23 cellular contexts compared by ENCODE assay signal in genomic region chr1:85406081-85406480, GRCh38. TPM values are rescaled to one million over a fixed set of nuclear protein-coding genes. Genes with fewer than 3 reads are reported as not detected.
A peak's percentile ranks its signal among the peaks of the same experiment; 100 is the strongest.
DNase-seq lines count a peak whose midpoint lies in the region.
"Had no signal": no experiment of that assay in that cellular context is flagged by ENCODE, and none has a peak within 500 bp of the region (broad histone marks: within the 10 kb centered on the region; RNA-seq: fewer than 3 reads in every experiment).

No MANE protein-coding gene starts in this region.

- H3K4me3 ChIP-seq in ACC112 (ENCODE audit: low read depth, low read length) (peak overlapping the region; percentile 36), adipocyte (ENCODE audit: low read length) (no peak overlapping the region), skeletal muscle tissue (ENCODE audit: low read length in 3 of 3) (no peak overlapping the region)
- H3K4me3 ChIP-seq: mucosa of descending colon, Peyer's patch, sigmoid colon, vagina had no signal

- no peaks in the 10 kb centered on the region for H3K9me3 ChIP-seq in adipocyte (ENCODE audit: control insufficient read depth, low read length)
- H3K9me3 ChIP-seq in skeletal muscle tissue (ENCODE audit: control insufficient read depth in 3 of 3, low read length in 3 of 3): no peaks in the 10 kb centered on the region
- H3K9me3 ChIP-seq: mucosa of descending colon, Peyer's patch, sigmoid colon, vagina had no signal

- no peak overlapping the region for H2AFZ ChIP-seq in ACC112 (ENCODE audit: low read length, unreplicated experiment)

- peaks cover 41% of the 10 kb centered on the region for H3K4me1 ChIP-seq in ACC112 (ENCODE audit: control insufficient read depth, insufficient read depth, low read length, unreplicated experiment)
- peaks cover 47% of the 10 kb centered on the region for H3K4me1 ChIP-seq in adipocyte (ENCODE audit: control insufficient read depth, insufficient read depth, low read length)
- peaks cover 0 to 18% (median 3%) of the 10 kb centered on the region in 3 donors for H3K4me1 ChIP-seq in skeletal muscle tissue (ENCODE audit: control insufficient read depth in 3 of 3, insufficient read depth in 3 of 3, low read length in 3 of 3)

- DNase-seq in adipocyte (ENCODE audit: low read depth) (peak; percentile 75), fibroblast of peridontal ligament (ENCODE audit: extremely low read depth) (peak; percentile 71), SW 1271 (lab: John Stamatoyannopoulos, UW) (no peak), T-helper 9 cell (no peak)
- no peak for DNase-seq in stimulated activated CD4-positive, alpha-beta T cell treated with anti-CD3 and anti-CD28 coated beads, Interleukin-4, amount 100 ng/mL, for 1 hour
- DNase-seq in activated effector memory CD4-positive, alpha-beta T cell treated with Interleukin-2 at 50 U/mL for 16 hours: no peak
- DNase-seq: activated CD4-positive, alpha-beta T cell treated with anti-CD3 and anti-CD28 coated beads for 36 hours; activated naive CD4-positive, alpha-beta T cell treated with anti-CD3 and anti-CD28 coated beads, Interleukin-2, amount 50 U/mL, for 16 hours; anterior cingulate cortex; effector CD4-positive, alpha-beta T cell; hypothalamus; mucosa of descending colon; NCI-H1048; NCI-H187 treated with DMSO at 0.1 percent for 48 hours; NCI-H526; Peyer's patch; SIG-M5; sigmoid colon; substantia nigra had no signal

- H3K27ac ChIP-seq in ACC112 (ENCODE audit: low read depth, low read length) (peak overlapping the region; percentile 91), skeletal muscle tissue (ENCODE audit: low read depth, low read length) (peak overlapping the region; percentile 49)
- H3K27ac ChIP-seq: C4-2B, vagina had no signal

- H3K27me3 ChIP-seq in ACC112 (ENCODE audit: insufficient read depth, low read length) (no peaks in the 10 kb centered on the region), adipocyte (replicated peaks; ENCODE audit: control insufficient read depth, insufficient read depth, low read length) (no peaks in the 10 kb centered on the region), skeletal muscle tissue (ENCODE audit: control insufficient read depth in 3 of 3, insufficient read depth in 3 of 3, low read length in 3 of 3) (no peaks in the 10 kb centered on the region)
- H3K27me3 ChIP-seq: Peyer's patch, sigmoid colon, vagina had no signal

- H3K79me2 ChIP-seq in ACC112 (ENCODE audit: control insufficient read depth, insufficient read depth, low read length, unreplicated experiment): peaks cover 55% of the 10 kb centered on the region

- H3K9ac ChIP-seq in adipocyte (ENCODE audit: low read length) (no peak overlapping the region), skeletal muscle tissue (ENCODE audit: low read depth in 1 of 3, low read length in 3 of 3) (no peak overlapping the region)

- H3K36me3 ChIP-seq in ACC112 (ENCODE audit: insufficient read depth, low read length) (no peaks in the 10 kb centered on the region), adipocyte (ENCODE audit: control insufficient read depth, insufficient read depth, low read length, severe bottlenecking) (no peaks in the 10 kb centered on the region), skeletal muscle tissue (ENCODE audit: control insufficient read depth in 3 of 3, insufficient read depth in 3 of 3, low read length in 3 of 3) (no peaks in the 10 kb centered on the region)
- H3K36me3 ChIP-seq: Peyer's patch, sigmoid colon, vagina had no signal

RNA-seq across cellular contexts. Expression of gene DDAH1, which starts 58.9 kb away (rescaled TPM):
- total RNA-seq in skeletal muscle tissue: 12.0 TPM

Comparison
In these comparisons a context has a peak if more than half of its experiments do, and no peak if none do; other contexts are left out.
1. DNase-seq: peak in adipocyte (single experiment) and fibroblast of peridontal ligament (single experiment); none in SW 1271 (0 of 2), stimulated activated CD4-positive, alpha-beta T cell treated with anti-CD3 and anti-CD28 coated beads, Interleukin-4, amount 100 ng/mL, for 1 hour (single experiment), activated effector memory CD4-positive, alpha-beta T cell treated with Interleukin-2 at 50 U/mL for 16 hours (single experiment) and T-helper 9 cell (single experiment).